ENCODE assay signal across 33 cellular contexts in genomic region chr7:69250958-69251357, GRCh38.
"Had no signal": no experiment of that assay in that cellular context is flagged by ENCODE, and none has a peak within 500 bp of the region (broad histone marks: within the 10 kb centered on the region; RNA-seq: fewer than 3 reads in every experiment).

No MANE protein-coding gene starts in this region.

- ATAC-seq: activated naive CD4-positive, alpha-beta T cell treated with anti-CD3 and anti-CD28 coated beads, Interleukin-2, amount 50 U/mL, for 72 hours; activated naive CD8-positive, alpha-beta T cell treated with anti-CD3 and anti-CD28 coated beads, Interleukin-2, amount 50 U/mL, for 24 hours; activated T-cell treated with anti-CD3 and anti-CD28 coated beads, Interleukin-2, amount 50 U/mL, for 4 hours; activated T-cell treated with anti-CD3 and anti-CD28 coated beads, Interleukin-2, amount 50 U/mL, for 72 hours; activated T-helper 17 cell treated with anti-CD3 and anti-CD28 coated beads, Interleukin-2, amount 50 U/mL, for 72 hours; body of pancreas had no signal

- H3K4me1 ChIP-seq: ascending aorta, body of pancreas, breast epithelium had no signal

- H3K27ac ChIP-seq: adrenal gland, ascending aorta, body of pancreas, brain microvascular endothelial cell, breast epithelium, cardiac muscle cell had no signal

- DNase-seq: activated effector memory CD4-positive, alpha-beta T cell treated with anti-CD3 and anti-CD28 coated beads, Interleukin-2, amount 50 U/mL, for 16 hours; activated effector memory CD4-positive, alpha-beta T cell treated with Interleukin-2 at 50 U/mL for 16 hours; activated gamma-delta T cell; activated gamma-delta T cell treated with Interleukin-2 at 50 U/mL for 16 hours; activated naive CD4-positive, alpha-beta T cell; activated naive CD4-positive, alpha-beta T cell treated with anti-CD3 and anti-CD28 coated beads for 36 hours; activated naive CD4-positive, alpha-beta T cell treated with anti-CD3 and anti-CD28 coated beads, Interleukin-2, amount 10 ng/mL, durations not matched to agents 7 days and 5 days; activated naive CD4-positive, alpha-beta T cell treated with anti-CD3 and anti-CD28 coated beads, Interleukin-2, amount 50 U/mL, for 16 hours; activated naive CD4-positive, alpha-beta T cell treated with Interleukin-2 at 50 U/mL for 16 hours; activated naive CD8-positive, alpha-beta T cell treated with anti-CD3 and anti-CD28 coated beads for 36 hours; activated naive CD8-positive, alpha-beta T cell treated with anti-CD3 and anti-CD28 coated beads, Interleukin-2, amount 10 ng/mL, durations not matched to agents 7 days and 5 days; activated naive CD8-positive, alpha-beta T cell treated with anti-CD3 and anti-CD28 coated beads, Interleukin-2, amount 50 U/mL, for 24 hours; activated T-cell treated with anti-CD3 and anti-CD28 coated beads, Interleukin-2, amount 50 U/mL, for 1 hour; activated T-cell treated with anti-CD3 and anti-CD28 coated beads, Interleukin-2, amount 50 U/mL, for 24 hours; activated T-cell treated with anti-CD3 and anti-CD28 coated beads, Interleukin-2, amount 50 U/mL, for 4 hours; activated T-cell treated with anti-CD3 and anti-CD28 coated beads, Interleukin-2, amount 50 U/mL, for 48 hours; activated T-cell treated with anti-CD3 and anti-CD28 coated beads, Interleukin-2, amount 50 U/mL, for 72 hours; adrenal gland; amniotic stem cell; amygdala; anterior cingulate cortex; body of pancreas; brain microvascular endothelial cell; caudate nucleus; central memory CD4-positive, alpha-beta T cell; cerebellar nuclear complex had no signal

- FAIRE-seq: astrocyte, bronchial epithelial cell had no signal

- H3K4me3 ChIP-seq: adrenal gland, ascending aorta, body of pancreas, breast epithelium, cardiac muscle cell had no signal

- H3K36me3 ChIP-seq: adrenal gland, ascending aorta, brain microvascular endothelial cell, breast epithelium, cardiac muscle cell had no signal

- H3K9me3 ChIP-seq: adrenal gland, ascending aorta, body of pancreas had no signal

- H3K27me3 ChIP-seq: adrenal gland, ascending aorta, body of pancreas, brain microvascular endothelial cell, breast epithelium, cardiac muscle cell had no signal
